In the genomic region with DNA sequence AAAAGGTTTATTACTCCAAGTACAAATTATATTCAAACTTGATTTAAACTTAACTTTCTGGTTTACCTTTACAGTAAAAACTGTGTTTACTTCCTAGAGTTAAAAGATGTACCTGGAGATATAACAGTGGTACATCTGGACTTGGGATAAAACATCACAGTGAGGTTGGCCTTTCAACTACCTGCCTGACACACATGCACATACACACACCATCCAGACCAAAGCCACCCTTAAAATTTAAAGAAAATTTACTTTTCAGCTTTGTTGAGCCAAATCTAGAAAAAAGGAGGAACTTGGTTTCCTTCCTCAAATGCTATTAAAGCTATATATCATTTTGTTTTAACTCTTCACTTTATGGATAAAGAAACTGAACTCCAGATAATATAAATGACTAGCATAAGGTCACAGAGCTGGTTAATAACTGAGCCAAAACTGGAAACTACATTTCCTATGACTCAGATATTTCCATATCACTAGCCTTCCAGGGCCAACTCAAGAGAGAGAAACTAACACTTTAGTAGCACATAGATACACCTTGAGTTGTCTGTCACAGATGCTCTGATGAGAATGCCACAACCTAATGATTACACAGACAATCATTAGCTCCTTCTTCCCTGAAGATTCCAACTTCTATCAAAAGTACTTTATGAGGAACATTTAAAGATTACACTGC, we compare ENCODE assay signal across 1 cellular context.
TF ChIP-seq lines count a peak whose summit lies in the region.

No MANE protein-coding gene starts in this region.

TF ChIP-seq in K562, 482 proteins besides CTCF, POLR2A, EP300 and RAD21 (continued from another document and continues in another):
- TF ChIP-seq, protein P1, sequence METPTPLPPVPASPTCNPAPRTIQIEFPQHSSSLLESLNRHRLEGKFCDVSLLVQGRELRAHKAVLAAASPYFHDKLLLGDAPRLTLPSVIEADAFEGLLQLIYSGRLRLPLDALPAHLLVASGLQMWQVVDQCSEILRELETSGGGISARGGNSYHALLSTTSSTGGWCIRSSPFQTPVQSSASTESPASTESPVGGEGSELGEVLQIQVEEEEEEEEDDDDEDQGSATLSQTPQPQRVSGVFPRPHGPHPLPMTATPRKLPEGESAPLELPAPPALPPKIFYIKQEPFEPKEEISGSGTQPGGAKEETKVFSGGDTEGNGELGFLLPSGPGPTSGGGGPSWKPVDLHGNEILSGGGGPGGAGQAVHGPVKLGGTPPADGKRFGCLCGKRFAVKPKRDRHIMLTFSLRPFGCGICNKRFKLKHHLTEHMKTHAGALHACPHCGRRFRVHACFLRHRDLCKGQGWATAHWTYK (CRISPR knock-in tag; IDR thresholded peaks at IDR 0.05), result no peak
- TF ChIP-seq ZNF589 (CRISPR knock-in tag; IDR thresholded peaks at IDR 0.05; ENCODE audit: low read depth) (no peak), HNRNPLL (IDR thresholded peaks at IDR 0.05; ENCODE audit: low read depth, low read length, poor library complexity, severe bottlenecking) (no peak), TAF15 (IDR thresholded peaks at IDR 0.05; ENCODE audit: low read depth, low read length) (no peak), HDAC8 (tag; IDR thresholded peaks at IDR 0.05) (no peak), MECOM (CRISPR knock-in tag; IDR thresholded peaks at IDR 0.05) (no peak), NFATC3 (IDR thresholded peaks at IDR 0.05) (0 out of 2 replicates have a peak, but pooled peaks have one; percentile 51), PHF8 (IDR thresholded peaks at IDR 0.05; ENCODE audit: borderline replicate concordance, low read length) (no peak), PPARD (CRISPR knock-in tag; IDR thresholded peaks at IDR 0.05) (no peak), CBFB (CRISPR knock-in tag; IDR thresholded peaks at IDR 0.05) (no peak), ZNF239 (CRISPR knock-in tag; IDR thresholded peaks at IDR 0.05) (no peak), ZKSCAN8 (CRISPR knock-in tag; IDR thresholded peaks at IDR 0.05) (no peak), C11orf30 (IDR thresholded peaks at IDR 0.05; ENCODE audit: low read depth) (0 out of 2 replicates have a peak, but pooled peaks have one; percentile 13), ZNF584 (CRISPR knock-in tag; IDR thresholded peaks at IDR 0.05; ENCODE audit: low read depth) (0 out of 2 replicates have a peak, but pooled peaks have one; percentile 60), SREBF2 (CRISPR knock-in tag; IDR thresholded peaks at IDR 0.05) (no peak), ZFX (CRISPR knock-in tag; IDR thresholded peaks at IDR 0.05) (no peak), SMARCA4 (IDR thresholded peaks at IDR 0.05) (peak; percentile 75), RB1 (IDR thresholded peaks at IDR 0.05; ENCODE audit: low read depth) (no peak), BRD9 (IDR thresholded peaks at IDR 0.05; ENCODE audit: low read depth, partially characterized antibody) (no peak), ZFP1 (CRISPR knock-in tag; IDR thresholded peaks at IDR 0.05) (no peak), NR2C2 (CRISPR knock-in tag; IDR thresholded peaks at IDR 0.05) (no peak), NR2C2 (tag; IDR thresholded peaks at IDR 0.05) (no peak), SNIP1 (IDR thresholded peaks at IDR 0.05; ENCODE audit: low read depth) (no peak), SMC3 (conservative IDR thresholded peaks at IDR 0.05; ENCODE audit: insufficient read depth, low read depth, low read length) (no peak), ZNF3 (CRISPR knock-in tag; IDR thresholded peaks at IDR 0.05) (no peak), ZNF41 (CRISPR knock-in tag; conservative IDR thresholded peaks at IDR 0.05) (no peak), ZBED1 (IDR thresholded peaks at IDR 0.05) (no peak), FOSL1 (tag; conservative IDR thresholded peaks at IDR 0.05) (peak; percentile 68), U2AF2 (optimal IDR thresholded peaks at IDR 0.05; ENCODE audit: low read depth, low read length) (no peak), FOS (IDR thresholded peaks at IDR 0.05; ENCODE audit: extremely low read depth, insufficient read length) (no peak), JUN (IDR thresholded peaks at IDR 0.05; ENCODE audit: borderline replicate concordance, low read depth, low read length) (peak; percentile 24; the same call in 1 of the 2 replicates), JUN (CRISPR knock-in tag; IDR thresholded peaks at IDR 0.05; ENCODE audit: borderline replicate concordance) (no peak), MXI1 (IDR thresholded peaks at IDR 0.05; ENCODE audit: low read depth, low read length) (no peak), BHLHE40 (IDR thresholded peaks at IDR 0.05; ENCODE audit: low read length) (no peak), ARNT (IDR thresholded peaks at IDR 0.05) (0 out of 4 replicates have a peak, but pooled peaks of 1 of the 2 experiments have one; percentile 44), HEY1 (CRISPR knock-in tag; IDR thresholded peaks at IDR 0.05; ENCODE audit: borderline replicate concordance) (no peak), POLR2G (IDR thresholded peaks at IDR 0.05; ENCODE audit: low read depth, low read length) (no peak), MTA1 (IDR thresholded peaks at IDR 0.05; ENCODE audit: borderline replicate concordance) (no peak), CHCHD3 (CRISPR knock-in tag; IDR thresholded peaks at IDR 0.05) (no peak), PHF21A (IDR thresholded peaks at IDR 0.05; ENCODE audit: borderline replicate concordance, low read depth) (no peak), ZNF384 (IDR thresholded peaks at IDR 0.05; ENCODE audit: low read depth, low read length) (no peak), FIP1L1 (IDR thresholded peaks at IDR 0.05; ENCODE audit: low read depth, low read length, poor library complexity, severe bottlenecking) (no peak), CBFA2T2 (conservative IDR thresholded peaks at IDR 0.05) (peak; percentile 30; the same call in 1 of the 2 replicates), NR3C1 (CRISPR knock-in tag; IDR thresholded peaks at IDR 0.05) (no peak), SRSF3 (IDR thresholded peaks at IDR 0.05; ENCODE audit: insufficient read depth, low read length) (no peak), ZNF77 (CRISPR knock-in tag; IDR thresholded peaks at IDR 0.05) (no peak), CREB1 (IDR thresholded peaks at IDR 0.05) (no peak), CREB1 (CRISPR knock-in tag; IDR thresholded peaks at IDR 0.05) (no peak), ZNF445 (CRISPR knock-in tag; IDR thresholded peaks at IDR 0.05; ENCODE audit: low read depth) (no peak), ZNF707 (CRISPR knock-in tag; conservative IDR thresholded peaks at IDR 0.05) (no peak)
- TF ChIP-seq, protein P2, sequence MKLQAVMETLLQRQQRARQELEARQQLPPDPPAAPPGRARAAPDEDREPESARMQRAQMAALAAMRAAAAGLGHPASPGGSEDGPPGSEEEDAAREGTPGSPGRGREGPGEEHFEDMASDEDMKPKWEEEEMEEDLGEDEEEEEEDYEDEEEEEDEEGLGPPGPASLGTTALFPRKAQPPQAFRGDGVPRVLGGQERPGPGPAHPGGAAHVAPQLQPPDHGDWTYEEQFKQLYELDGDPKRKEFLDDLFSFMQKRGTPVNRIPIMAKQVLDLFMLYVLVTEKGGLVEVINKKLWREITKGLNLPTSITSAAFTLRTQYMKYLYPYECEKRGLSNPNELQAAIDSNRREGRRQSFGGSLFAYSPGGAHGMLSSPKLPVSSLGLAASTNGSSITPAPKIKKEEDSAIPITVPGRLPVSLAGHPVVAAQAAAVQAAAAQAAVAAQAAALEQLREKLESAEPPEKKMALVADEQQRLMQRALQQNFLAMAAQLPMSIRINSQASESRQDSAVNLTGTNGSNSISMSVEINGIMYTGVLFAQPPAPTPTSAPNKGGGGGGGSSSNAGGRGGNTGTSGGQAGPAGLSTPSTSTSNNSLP (IDR thresholded peaks at IDR 0.05; ENCODE audit: borderline replicate concordance, low read depth, low read length), result 0 out of 2 replicates have a peak, but pooled peaks have one; percentile 9
- TF ChIP-seq, protein P3, sequence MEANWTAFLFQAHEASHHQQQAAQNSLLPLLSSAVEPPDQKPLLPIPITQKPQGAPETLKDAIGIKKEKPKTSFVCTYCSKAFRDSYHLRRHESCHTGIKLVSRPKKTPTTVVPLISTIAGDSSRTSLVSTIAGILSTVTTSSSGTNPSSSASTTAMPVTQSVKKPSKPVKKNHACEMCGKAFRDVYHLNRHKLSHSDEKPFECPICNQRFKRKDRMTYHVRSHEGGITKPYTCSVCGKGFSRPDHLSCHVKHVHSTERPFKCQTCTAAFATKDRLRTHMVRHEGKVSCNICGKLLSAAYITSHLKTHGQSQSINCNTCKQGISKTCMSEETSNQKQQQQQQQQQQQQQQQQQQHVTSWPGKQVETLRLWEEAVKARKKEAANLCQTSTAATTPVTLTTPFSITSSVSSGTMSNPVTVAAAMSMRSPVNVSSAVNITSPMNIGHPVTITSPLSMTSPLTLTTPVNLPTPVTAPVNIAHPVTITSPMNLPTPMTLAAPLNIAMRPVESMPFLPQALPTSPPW (CRISPR knock-in tag; IDR thresholded peaks at IDR 0.05), result 0 out of 2 replicates have a peak, but pooled peaks have one; percentile 17
- TF ChIP-seq, protein P4, sequence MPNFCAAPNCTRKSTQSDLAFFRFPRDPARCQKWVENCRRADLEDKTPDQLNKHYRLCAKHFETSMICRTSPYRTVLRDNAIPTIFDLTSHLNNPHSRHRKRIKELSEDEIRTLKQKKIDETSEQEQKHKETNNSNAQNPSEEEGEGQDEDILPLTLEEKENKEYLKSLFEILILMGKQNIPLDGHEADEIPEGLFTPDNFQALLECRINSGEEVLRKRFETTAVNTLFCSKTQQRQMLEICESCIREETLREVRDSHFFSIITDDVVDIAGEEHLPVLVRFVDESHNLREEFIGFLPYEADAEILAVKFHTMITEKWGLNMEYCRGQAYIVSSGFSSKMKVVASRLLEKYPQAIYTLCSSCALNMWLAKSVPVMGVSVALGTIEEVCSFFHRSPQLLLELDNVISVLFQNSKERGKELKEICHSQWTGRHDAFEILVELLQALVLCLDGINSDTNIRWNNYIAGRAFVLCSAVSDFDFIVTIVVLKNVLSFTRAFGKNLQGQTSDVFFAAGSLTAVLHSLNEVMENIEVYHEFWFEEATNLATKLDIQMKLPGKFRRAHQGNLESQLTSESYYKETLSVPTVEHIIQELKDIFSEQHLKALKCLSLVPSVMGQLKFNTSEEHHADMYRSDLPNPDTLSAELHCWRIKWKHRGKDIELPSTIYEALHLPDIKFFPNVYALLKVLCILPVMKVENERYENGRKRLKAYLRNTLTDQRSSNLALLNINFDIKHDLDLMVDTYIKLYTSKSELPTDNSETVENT (CRISPR knock-in tag; IDR thresholded peaks at IDR 0.05), result no peak
- TF ChIP-seq, protein P5, sequence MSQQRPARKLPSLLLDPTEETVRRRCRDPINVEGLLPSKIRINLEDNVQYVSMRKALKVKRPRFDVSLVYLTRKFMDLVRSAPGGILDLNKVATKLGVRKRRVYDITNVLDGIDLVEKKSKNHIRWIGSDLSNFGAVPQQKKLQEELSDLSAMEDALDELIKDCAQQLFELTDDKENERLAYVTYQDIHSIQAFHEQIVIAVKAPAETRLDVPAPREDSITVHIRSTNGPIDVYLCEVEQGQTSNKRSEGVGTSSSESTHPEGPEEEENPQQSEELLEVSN (IDR thresholded peaks at IDR 0.05; ENCODE audit: borderline replicate concordance in 1 of 2, extremely low read depth in 1 of 2, insufficient read depth in 1 of 2, insufficient read length in 1 of 2, low read depth in 1 of 2, low read length in 1 of 2, poor library complexity in 1 of 2, severe bottlenecking in 1 of 2), result no peak
- TF ChIP-seq, protein P6, sequence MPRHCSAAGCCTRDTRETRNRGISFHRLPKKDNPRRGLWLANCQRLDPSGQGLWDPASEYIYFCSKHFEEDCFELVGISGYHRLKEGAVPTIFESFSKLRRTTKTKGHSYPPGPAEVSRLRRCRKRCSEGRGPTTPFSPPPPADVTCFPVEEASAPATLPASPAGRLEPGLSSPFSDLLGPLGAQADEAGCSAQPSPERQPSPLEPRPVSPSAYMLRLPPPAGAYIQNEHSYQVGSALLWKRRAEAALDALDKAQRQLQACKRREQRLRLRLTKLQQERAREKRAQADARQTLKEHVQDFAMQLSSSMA (CRISPR knock-in tag; IDR thresholded peaks at IDR 0.05), result no peak
- TF ChIP-seq, protein P7, sequence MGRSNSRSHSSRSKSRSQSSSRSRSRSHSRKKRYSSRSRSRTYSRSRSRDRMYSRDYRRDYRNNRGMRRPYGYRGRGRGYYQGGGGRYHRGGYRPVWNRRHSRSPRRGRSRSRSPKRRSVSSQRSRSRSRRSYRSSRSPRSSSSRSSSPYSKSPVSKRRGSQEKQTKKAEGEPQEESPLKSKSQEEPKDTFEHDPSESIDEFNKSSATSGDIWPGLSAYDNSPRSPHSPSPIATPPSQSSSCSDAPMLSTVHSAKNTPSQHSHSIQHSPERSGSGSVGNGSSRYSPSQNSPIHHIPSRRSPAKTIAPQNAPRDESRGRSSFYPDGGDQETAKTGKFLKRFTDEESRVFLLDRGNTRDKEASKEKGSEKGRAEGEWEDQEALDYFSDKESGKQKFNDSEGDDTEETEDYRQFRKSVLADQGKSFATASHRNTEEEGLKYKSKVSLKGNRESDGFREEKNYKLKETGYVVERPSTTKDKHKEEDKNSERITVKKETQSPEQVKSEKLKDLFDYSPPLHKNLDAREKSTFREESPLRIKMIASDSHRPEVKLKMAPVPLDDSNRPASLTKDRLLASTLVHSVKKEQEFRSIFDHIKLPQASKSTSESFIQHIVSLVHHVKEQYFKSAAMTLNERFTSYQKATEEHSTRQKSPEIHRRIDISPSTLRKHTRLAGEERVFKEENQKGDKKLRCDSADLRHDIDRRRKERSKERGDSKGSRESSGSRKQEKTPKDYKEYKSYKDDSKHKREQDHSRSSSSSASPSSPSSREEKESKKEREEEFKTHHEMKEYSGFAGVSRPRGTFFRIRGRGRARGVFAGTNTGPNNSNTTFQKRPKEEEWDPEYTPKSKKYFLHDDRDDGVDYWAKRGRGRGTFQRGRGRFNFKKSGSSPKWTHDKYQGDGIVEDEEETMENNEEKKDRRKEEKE (IDR thresholded peaks at IDR 0.05; ENCODE audit: borderline replicate concordance in 1 of 2, control insufficient read depth in 1 of 2, low read depth in 2 of 2, low read length in 1 of 2), result no peak
- TF ChIP-seq, protein P8, sequence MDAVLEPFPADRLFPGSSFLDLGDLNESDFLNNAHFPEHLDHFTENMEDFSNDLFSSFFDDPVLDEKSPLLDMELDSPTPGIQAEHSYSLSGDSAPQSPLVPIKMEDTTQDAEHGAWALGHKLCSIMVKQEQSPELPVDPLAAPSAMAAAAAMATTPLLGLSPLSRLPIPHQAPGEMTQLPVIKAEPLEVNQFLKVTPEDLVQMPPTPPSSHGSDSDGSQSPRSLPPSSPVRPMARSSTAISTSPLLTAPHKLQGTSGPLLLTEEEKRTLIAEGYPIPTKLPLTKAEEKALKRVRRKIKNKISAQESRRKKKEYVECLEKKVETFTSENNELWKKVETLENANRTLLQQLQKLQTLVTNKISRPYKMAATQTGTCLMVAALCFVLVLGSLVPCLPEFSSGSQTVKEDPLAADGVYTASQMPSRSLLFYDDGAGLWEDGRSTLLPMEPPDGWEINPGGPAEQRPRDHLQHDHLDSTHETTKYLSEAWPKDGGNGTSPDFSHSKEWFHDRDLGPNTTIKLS (IDR thresholded peaks at IDR 0.05; ENCODE audit: borderline replicate concordance, low read depth), result no peak
- TF ChIP-seq, protein P9, sequence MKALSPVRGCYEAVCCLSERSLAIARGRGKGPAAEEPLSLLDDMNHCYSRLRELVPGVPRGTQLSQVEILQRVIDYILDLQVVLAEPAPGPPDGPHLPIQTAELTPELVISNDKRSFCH (CRISPR knock-in tag; IDR thresholded peaks at IDR 0.05), result no peak
- TF ChIP-seq, protein P9 (tag; IDR thresholded peaks at IDR 0.05), result 0 out of 2 replicates have a peak, but pooled peaks have one; percentile 9
